19 cellular contexts compared by ENCODE assay signal in genomic region chr10:63553473-63553872, GRCh38. TPM values are rescaled to one million over a fixed set of nuclear protein-coding genes. Genes with fewer than 3 reads are reported as not detected.
DNase-seq lines count a peak whose midpoint lies in the region; ATAC-seq and TF ChIP-seq lines count a peak whose summit lies in the region.
"Had no signal": no experiment of that assay in that cellular context is flagged by ENCODE, and none has a peak within 500 bp of the region (broad histone marks: within the 10 kb centered on the region; RNA-seq: fewer than 3 reads in every experiment).

No MANE protein-coding gene starts in this region.

- DNase-seq in GM23248, result peak; percentile 68
- DNase-seq in RWPE2 (ENCODE audit: low spot score), result no peak
- DNase-seq in epithelial cell of prostate (ENCODE audit: low read depth, low spot score), result peak; percentile 0
- DNase-seq in omental fat pad (ENCODE audit: low spot score), result no peak
- DNase-seq in T-helper 2 cell treated with Interferon-gamma antibody and Interleukin-4, amounts not matched to agents 5 μg/mL and 100 μg/mL, for 36 hours (ENCODE audit: low spot score), result no peak
- no peak for DNase-seq in pons (ENCODE audit: low spot score)
- DNase-seq: activated CD4-positive, alpha-beta T cell treated with anti-CD3 and anti-CD28 coated beads, Interleukin-2, amount 10 ng/mL, durations not matched to agents 7 days and 5 days; anterior cingulate cortex; CD4-positive, alpha-beta T cell; cortex of kidney; hypothalamus; Kasumi-1; left colon; NCI-H774; T-helper 9 cell had no signal

- no peaks in the 10 kb centered on the region for H3K27me3 Mint-ChIP-seq in T-helper 2 cell treated with Interferon-gamma antibody and Interleukin-4, amounts not matched to agents 5 μg/mL and 100 μg/mL, for 36 hours (ENCODE audit: low read depth)
- H3K27me3 Mint-ChIP-seq: activated CD4-positive, alpha-beta T cell treated with anti-CD3 and anti-CD28 coated beads, Interleukin-2, amount 10 ng/mL, durations not matched to agents 7 days and 5 days; CD4-positive, alpha-beta T cell; progenitor cell of endocrine pancreas had no signal

- no peaks in the 10 kb centered on the region for H3K36me3 ChIP-seq in GM23248 (ENCODE audit: low read depth)
- peaks cover 9% of the 10 kb centered on the region for H3K36me3 ChIP-seq in RWPE2 (ENCODE audit: low read depth)
- H3K36me3 ChIP-seq: esophagus muscularis mucosa had no signal

- in situ Hi-C loops in GM23248 (cut with MboI), result no loop called here

- 42 to 43% methylated on average over 6 of the region's 6 CpGs for WGBS in GM23248 (ENCODE audit: low coverage in 1 of 2, low lambda C conversion rate in 2 of 2, missing lambda C conversion rate in 2 of 2), 2 experiments

- peaks cover 2% of the 10 kb centered on the region for H3K36me3 Mint-ChIP-seq in T-helper 2 cell treated with Interferon-gamma antibody and Interleukin-4, amounts not matched to agents 5 μg/mL and 100 μg/mL, for 36 hours (ENCODE audit: low read depth)

- no peaks in the 10 kb centered on the region for H3K9me3 ChIP-seq in GM23248 (ENCODE audit: low read depth)
- no peaks in the 10 kb centered on the region for H3K9me3 ChIP-seq in RWPE2 (ENCODE audit: severe bottlenecking)
- H3K9me3 ChIP-seq: esophagus muscularis mucosa had no signal

- no peaks in the 10 kb centered on the region for H3K9me3 Mint-ChIP-seq in T-helper 2 cell treated with Interferon-gamma antibody and Interleukin-4, amounts not matched to agents 5 μg/mL and 100 μg/mL, for 36 hours
- H3K9me3 Mint-ChIP-seq: activated CD4-positive, alpha-beta T cell treated with anti-CD3 and anti-CD28 coated beads, Interleukin-2, amount 10 ng/mL, durations not matched to agents 7 days and 5 days; CD4-positive, alpha-beta T cell had no signal

- H3K27me3 ChIP-seq in GM23248 (replicated peaks; ENCODE audit: insufficient read depth) (no peaks in the 10 kb centered on the region), RWPE2 (ENCODE audit: insufficient read depth, poor library complexity, severe bottlenecking) (no peaks in the 10 kb centered on the region)
- H3K27me3 ChIP-seq: esophagus muscularis mucosa had no signal

- H3K4me1 ChIP-seq in GM23248 (ENCODE audit: insufficient read depth) (peaks cover 49% of the 10 kb centered on the region), RWPE2 (ENCODE audit: insufficient read depth, poor library complexity, severe bottlenecking) (peaks cover 52% of the 10 kb centered on the region)

- H3K4me2 ChIP-seq in GM23248 (ENCODE audit: unreplicated experiment), result peak overlapping the region; percentile 75

- H3K79me2 ChIP-seq in GM23248 (ENCODE audit: insufficient read depth), result peaks cover 71% of the 10 kb centered on the region

- H3K4me3 ChIP-seq in GM23248 (peak overlapping the region; percentile 30), RWPE2 (ENCODE audit: severe bottlenecking) (peak overlapping the region; percentile 14), skin epidermis (no peak overlapping the region)
- H3K4me3 ChIP-seq: esophagus muscularis mucosa had no signal

- peaks cover 44% of the 10 kb centered on the region for H3F3A ChIP-seq in GM23248 (ENCODE audit: insufficient read depth)

- peak overlapping the region; percentile 98 for H3K27ac ChIP-seq in GM23248
- H3K27ac ChIP-seq in RWPE2 (ENCODE audit: poor library complexity, severe bottlenecking), result peak overlapping the region; percentile 98
- peak overlapping the region; percentile 99 for H3K27ac ChIP-seq in epithelial cell of prostate
- H3K27ac ChIP-seq in skin epidermis, result peak overlapping the region in 15 of 21 experiments; percentile 3 to 81 (median 59)
- H3K27ac ChIP-seq: esophagus muscularis mucosa had no signal

- no peaks in the 10 kb centered on the region for H4K20me1 ChIP-seq in GM23248 (ENCODE audit: insufficient read depth)

- peak; percentile 59 for ATAC-seq in RWPE2 (ENCODE audit: low read depth)
- no peak for ATAC-seq in omental fat pad (ENCODE audit: low FRiP score)
- no peak for ATAC-seq in GM19351 (IDR thresholded peaks at IDR 0.05; ENCODE audit: unreplicated experiment)
- ATAC-seq: left colon had no signal

- TF ChIP-seq CTCF in RWPE2 (IDR thresholded peaks at IDR 0.05; ENCODE audit: poor library complexity, severe bottlenecking), result no peak
- no peak for TF ChIP-seq CTCF in omental fat pad (IDR thresholded peaks at IDR 0.05)

- no peaks in the 10 kb centered on the region for H3K9me2 ChIP-seq in GM23248 (ENCODE audit: insufficient read depth)

- H3K9ac ChIP-seq in GM23248, result peak overlapping the region; percentile 82

- peaks cover 14% of the 10 kb centered on the region for H3K4me1 Mint-ChIP-seq in T-helper 2 cell treated with Interferon-gamma antibody and Interleukin-4, amounts not matched to agents 5 μg/mL and 100 μg/mL, for 36 hours (ENCODE audit: low read depth)

- H3K4me3 Mint-ChIP-seq in T-helper 2 cell treated with Interferon-gamma antibody and Interleukin-4, amounts not matched to agents 5 μg/mL and 100 μg/mL, for 36 hours, result no peak overlapping the region
- H3K4me3 Mint-ChIP-seq: activated CD4-positive, alpha-beta T cell treated with anti-CD3 and anti-CD28 coated beads, Interleukin-2, amount 10 ng/mL, durations not matched to agents 7 days and 5 days; CD4-positive, alpha-beta T cell had no signal

- H2AFZ ChIP-seq in GM23248, result peak overlapping the region; percentile 61

- no peak overlapping the region for H3K27ac Mint-ChIP-seq in T-helper 2 cell treated with Interferon-gamma antibody and Interleukin-4, amounts not matched to agents 5 μg/mL and 100 μg/mL, for 36 hours
- H3K27ac Mint-ChIP-seq: activated CD4-positive, alpha-beta T cell treated with anti-CD3 and anti-CD28 coated beads, Interleukin-2, amount 10 ng/mL, durations not matched to agents 7 days and 5 days; progenitor cell of endocrine pancreas had no signal

RNA-seq across cellular contexts. Expression of gene REEP3, which starts 32.3 kb away (rescaled TPM):
- 72.1 and 76.6 TPM in 2 replicates for total RNA-seq in GM23248 (2014; rRNA removed; shearing (Covaris generic))
- polyA plus RNA-seq in GM23248 (2016; fragmentation: Nextera tagmentation; extraction: Ambion mirVana), result 66.1 and 69.9 TPM in 2 replicates
- 10 to 100 TPM; 44.7 to 70.5 (median 57.1) TPM for total RNA-seq in omental fat pad

Comparison
In these comparisons a context has a peak if more than half of its experiments do, and no peak if none do; other contexts are left out.
1. DNase-seq: peak in GM23248 (single experiment) and epithelial cell of prostate (single experiment); none in RWPE2 (single experiment), omental fat pad (single experiment), T-helper 2 cell treated with Interferon-gamma antibody and Interleukin-4, amounts not matched to agents 5 μg/mL and 100 μg/mL, for 36 hours (single experiment) and pons (single experiment).
2. H3K4me3 ChIP-seq: peak in GM23248 (single experiment) and RWPE2 (single experiment); none in skin epidermis (0 of 7).
3. Peak in every context shown above with its lines, with median percentiles within 50 percentile points of each other: H3K27ac ChIP-seq.